ENCODE assay signal across 1 cellular context in genomic region chr19:11558881-11559828, GRCh38.
TF ChIP-seq lines count a peak whose summit lies in the region.

Gene ELOF1 (minus strand): TSS chr19:11559230. CDS start chr19:11554347, 4,883 bp downstream.

TF ChIP-seq in HepG2, 621 proteins besides CTCF, POLR2A, EP300 and RAD21 (continued from another document and continues in another):
- TF ChIP-seq REST (IDR thresholded peaks at IDR 0.05; ENCODE audit: borderline replicate concordance in 1 of 2, low read depth in 1 of 2, low read length in 2 of 2): no peak
- TF ChIP-seq ZNF670 (CRISPR knock-in tag; IDR thresholded peaks at IDR 0.05; ENCODE audit: borderline replicate concordance): no peak
- TF ChIP-seq FOXK2 (IDR thresholded peaks at IDR 0.05): no peak
- 0 out of 2 replicates have a peak, but pooled peaks have one; percentile 6 for TF ChIP-seq FOXO1 (CRISPR knock-in tag; IDR thresholded peaks at IDR 0.05)
- TF ChIP-seq ZBED4 (CRISPR knock-in tag; IDR thresholded peaks at IDR 0.05; ENCODE audit: borderline replicate concordance): no peak; the same call in 1 of the 2 replicates
- peak; percentile 96 for TF ChIP-seq MAZ (IDR thresholded peaks at IDR 0.05; ENCODE audit: borderline replicate concordance, low read depth, low read length)
- peak; percentile 77 for TF ChIP-seq MAZ (CRISPR knock-in tag; IDR thresholded peaks at IDR 0.05; ENCODE audit: low read depth)
- no peak for TF ChIP-seq ZSCAN21 (CRISPR knock-in tag; IDR thresholded peaks at IDR 0.05; ENCODE audit: borderline replicate concordance)
- no peak for TF ChIP-seq SUZ12 (IDR thresholded peaks at IDR 0.05; ENCODE audit: low read depth, low read length)
- TF ChIP-seq PHF8 (CRISPR knock-in tag; IDR thresholded peaks at IDR 0.05): peak; percentile 88
- TF ChIP-seq ARNTL (CRISPR knock-in tag; IDR thresholded peaks at IDR 0.05): no peak
- TF ChIP-seq ZNF160 (CRISPR knock-in tag; IDR thresholded peaks at IDR 0.05): no peak
- no peak for TF ChIP-seq PLSCR1 (CRISPR knock-in tag; IDR thresholded peaks at IDR 0.05; ENCODE audit: borderline replicate concordance)
- peak; percentile 92 for TF ChIP-seq ZNF781 (CRISPR knock-in tag; IDR thresholded peaks at IDR 0.05; ENCODE audit: borderline replicate concordance, not compliant biosample characterization)
- TF ChIP-seq GATA4 (IDR thresholded peaks at IDR 0.05; ENCODE audit: borderline replicate concordance, low read depth): peak; percentile 31; the same call in 1 of the 2 replicates
- TF ChIP-seq, protein P1, sequence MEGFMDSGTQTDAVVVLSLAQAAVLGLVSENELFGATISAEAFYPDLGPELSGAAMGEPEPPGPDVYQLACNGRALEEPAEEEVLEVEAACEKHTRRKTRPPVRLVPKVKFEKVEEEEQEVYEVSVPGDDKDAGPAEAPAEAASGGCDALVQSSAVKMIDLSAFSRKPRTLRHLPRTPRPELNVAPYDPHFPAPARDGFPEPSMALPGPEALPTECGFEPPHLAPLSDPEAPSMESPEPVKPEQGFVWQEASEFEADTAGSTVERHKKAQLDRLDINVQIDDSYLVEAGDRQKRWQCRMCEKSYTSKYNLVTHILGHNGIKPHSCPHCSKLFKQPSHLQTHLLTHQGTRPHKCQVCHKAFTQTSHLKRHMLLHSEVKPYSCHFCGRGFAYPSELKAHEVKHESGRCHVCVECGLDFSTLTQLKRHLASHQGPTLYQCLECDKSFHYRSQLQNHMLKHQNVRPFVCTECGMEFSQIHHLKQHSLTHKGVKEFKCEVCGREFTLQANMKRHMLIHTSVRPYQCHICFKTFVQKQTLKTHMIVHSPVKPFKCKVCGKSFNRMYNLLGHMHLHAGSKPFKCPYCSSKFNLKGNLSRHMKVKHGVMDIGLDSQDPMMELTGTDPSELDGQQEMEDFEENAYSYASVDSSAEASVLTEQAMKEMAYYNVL (CRISPR knock-in tag; IDR thresholded peaks at IDR 0.05; ENCODE audit: borderline replicate concordance): peak; percentile 52; the same call in 1 of the 2 replicates
- TF ChIP-seq, protein P2, sequence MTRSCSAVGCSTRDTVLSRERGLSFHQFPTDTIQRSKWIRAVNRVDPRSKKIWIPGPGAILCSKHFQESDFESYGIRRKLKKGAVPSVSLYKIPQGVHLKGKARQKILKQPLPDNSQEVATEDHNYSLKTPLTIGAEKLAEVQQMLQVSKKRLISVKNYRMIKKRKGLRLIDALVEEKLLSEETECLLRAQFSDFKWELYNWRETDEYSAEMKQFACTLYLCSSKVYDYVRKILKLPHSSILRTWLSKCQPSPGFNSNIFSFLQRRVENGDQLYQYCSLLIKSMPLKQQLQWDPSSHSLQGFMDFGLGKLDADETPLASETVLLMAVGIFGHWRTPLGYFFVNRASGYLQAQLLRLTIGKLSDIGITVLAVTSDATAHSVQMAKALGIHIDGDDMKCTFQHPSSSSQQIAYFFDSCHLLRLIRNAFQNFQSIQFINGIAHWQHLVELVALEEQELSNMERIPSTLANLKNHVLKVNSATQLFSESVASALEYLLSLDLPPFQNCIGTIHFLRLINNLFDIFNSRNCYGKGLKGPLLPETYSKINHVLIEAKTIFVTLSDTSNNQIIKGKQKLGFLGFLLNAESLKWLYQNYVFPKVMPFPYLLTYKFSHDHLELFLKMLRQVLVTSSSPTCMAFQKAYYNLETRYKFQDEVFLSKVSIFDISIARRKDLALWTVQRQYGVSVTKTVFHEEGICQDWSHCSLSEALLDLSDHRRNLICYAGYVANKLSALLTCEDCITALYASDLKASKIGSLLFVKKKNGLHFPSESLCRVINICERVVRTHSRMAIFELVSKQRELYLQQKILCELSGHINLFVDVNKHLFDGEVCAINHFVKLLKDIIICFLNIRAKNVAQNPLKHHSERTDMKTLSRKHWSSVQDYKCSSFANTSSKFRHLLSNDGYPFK (CRISPR knock-in tag; IDR thresholded peaks at IDR 0.05; ENCODE audit: borderline replicate concordance): peak; percentile 54; the same call in 1 of the 2 replicates
- TF ChIP-seq ASH2L (IDR thresholded peaks at IDR 0.05; ENCODE audit: insufficient read length, low read depth, low read length): peak; percentile 74
- peak; percentile 25; the same call in 1 of the 2 replicates for TF ChIP-seq ISL2 (CRISPR knock-in tag; IDR thresholded peaks at IDR 0.05)
- no peak for TF ChIP-seq ZNF703 (CRISPR knock-in tag; IDR thresholded peaks at IDR 0.05; ENCODE audit: borderline replicate concordance)
- no peak for TF ChIP-seq ZNF235 (CRISPR knock-in tag; IDR thresholded peaks at IDR 0.05; ENCODE audit: borderline replicate concordance)
- TF ChIP-seq, protein P3, sequence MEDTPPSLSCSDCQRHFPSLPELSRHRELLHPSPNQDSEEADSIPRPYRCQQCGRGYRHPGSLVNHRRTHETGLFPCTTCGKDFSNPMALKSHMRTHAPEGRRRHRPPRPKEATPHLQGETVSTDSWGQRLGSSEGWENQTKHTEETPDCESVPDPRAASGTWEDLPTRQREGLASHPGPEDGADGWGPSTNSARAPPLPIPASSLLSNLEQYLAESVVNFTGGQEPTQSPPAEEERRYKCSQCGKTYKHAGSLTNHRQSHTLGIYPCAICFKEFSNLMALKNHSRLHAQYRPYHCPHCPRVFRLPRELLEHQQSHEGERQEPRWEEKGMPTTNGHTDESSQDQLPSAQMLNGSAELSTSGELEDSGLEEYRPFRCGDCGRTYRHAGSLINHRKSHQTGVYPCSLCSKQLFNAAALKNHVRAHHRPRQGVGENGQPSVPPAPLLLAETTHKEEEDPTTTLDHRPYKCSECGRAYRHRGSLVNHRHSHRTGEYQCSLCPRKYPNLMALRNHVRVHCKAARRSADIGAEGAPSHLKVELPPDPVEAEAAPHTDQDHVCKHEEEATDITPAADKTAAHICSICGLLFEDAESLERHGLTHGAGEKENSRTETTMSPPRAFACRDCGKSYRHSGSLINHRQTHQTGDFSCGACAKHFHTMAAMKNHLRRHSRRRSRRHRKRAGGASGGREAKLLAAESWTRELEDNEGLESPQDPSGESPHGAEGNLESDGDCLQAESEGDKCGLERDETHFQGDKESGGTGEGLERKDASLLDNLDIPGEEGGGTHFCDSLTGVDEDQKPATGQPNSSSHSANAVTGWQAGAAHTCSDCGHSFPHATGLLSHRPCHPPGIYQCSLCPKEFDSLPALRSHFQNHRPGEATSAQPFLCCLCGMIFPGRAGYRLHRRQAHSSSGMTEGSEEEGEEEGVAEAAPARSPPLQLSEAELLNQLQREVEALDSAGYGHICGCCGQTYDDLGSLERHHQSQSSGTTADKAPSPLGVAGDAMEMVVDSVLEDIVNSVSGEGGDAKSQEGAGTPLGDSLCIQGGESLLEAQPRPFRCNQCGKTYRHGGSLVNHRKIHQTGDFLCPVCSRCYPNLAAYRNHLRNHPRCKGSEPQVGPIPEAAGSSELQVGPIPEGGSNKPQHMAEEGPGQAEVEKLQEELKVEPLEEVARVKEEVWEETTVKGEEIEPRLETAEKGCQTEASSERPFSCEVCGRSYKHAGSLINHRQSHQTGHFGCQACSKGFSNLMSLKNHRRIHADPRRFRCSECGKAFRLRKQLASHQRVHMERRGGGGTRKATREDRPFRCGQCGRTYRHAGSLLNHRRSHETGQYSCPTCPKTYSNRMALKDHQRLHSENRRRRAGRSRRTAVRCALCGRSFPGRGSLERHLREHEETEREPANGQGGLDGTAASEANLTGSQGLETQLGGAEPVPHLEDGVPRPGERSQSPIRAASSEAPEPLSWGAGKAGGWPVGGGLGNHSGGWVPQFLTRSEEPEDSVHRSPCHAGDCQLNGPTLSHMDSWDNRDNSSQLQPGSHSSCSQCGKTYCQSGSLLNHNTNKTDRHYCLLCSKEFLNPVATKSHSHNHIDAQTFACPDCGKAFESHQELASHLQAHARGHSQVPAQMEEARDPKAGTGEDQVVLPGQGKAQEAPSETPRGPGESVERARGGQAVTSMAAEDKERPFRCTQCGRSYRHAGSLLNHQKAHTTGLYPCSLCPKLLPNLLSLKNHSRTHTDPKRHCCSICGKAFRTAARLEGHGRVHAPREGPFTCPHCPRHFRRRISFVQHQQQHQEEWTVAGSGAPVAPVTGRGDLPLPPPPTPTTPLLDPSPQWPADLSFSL (CRISPR knock-in tag; IDR thresholded peaks at IDR 0.05): no peak
- no peak for TF ChIP-seq ZFP82 (CRISPR knock-in tag; IDR thresholded peaks at IDR 0.05; ENCODE audit: borderline replicate concordance)
- TF ChIP-seq ZNF263 (CRISPR knock-in tag; IDR thresholded peaks at IDR 0.05): no peak
- no peak for TF ChIP-seq ZNF790 (CRISPR knock-in tag; IDR thresholded peaks at IDR 0.05; ENCODE audit: borderline replicate concordance)
- no peak; the same call in 1 of the 2 replicates for TF ChIP-seq MED1 (CRISPR knock-in tag; IDR thresholded peaks at IDR 0.05)
- TF ChIP-seq KDM2A (CRISPR knock-in tag; IDR thresholded peaks at IDR 0.05; ENCODE audit: borderline replicate concordance, low read depth): peak; percentile 56; the same call in 1 of the 2 replicates
- TF ChIP-seq ZNF451 (CRISPR knock-in tag; IDR thresholded peaks at IDR 0.05): no peak
- TF ChIP-seq ZNF121 (CRISPR knock-in tag; IDR thresholded peaks at IDR 0.05): no peak
- TF ChIP-seq NCOA5 (CRISPR knock-in tag; IDR thresholded peaks at IDR 0.05): no peak
- 0 out of 2 replicates have a peak, but pooled peaks have one; percentile 57 for TF ChIP-seq SAFB2 (CRISPR knock-in tag; IDR thresholded peaks at IDR 0.05; ENCODE audit: borderline replicate concordance, low read depth)
- TF ChIP-seq, protein P4, sequence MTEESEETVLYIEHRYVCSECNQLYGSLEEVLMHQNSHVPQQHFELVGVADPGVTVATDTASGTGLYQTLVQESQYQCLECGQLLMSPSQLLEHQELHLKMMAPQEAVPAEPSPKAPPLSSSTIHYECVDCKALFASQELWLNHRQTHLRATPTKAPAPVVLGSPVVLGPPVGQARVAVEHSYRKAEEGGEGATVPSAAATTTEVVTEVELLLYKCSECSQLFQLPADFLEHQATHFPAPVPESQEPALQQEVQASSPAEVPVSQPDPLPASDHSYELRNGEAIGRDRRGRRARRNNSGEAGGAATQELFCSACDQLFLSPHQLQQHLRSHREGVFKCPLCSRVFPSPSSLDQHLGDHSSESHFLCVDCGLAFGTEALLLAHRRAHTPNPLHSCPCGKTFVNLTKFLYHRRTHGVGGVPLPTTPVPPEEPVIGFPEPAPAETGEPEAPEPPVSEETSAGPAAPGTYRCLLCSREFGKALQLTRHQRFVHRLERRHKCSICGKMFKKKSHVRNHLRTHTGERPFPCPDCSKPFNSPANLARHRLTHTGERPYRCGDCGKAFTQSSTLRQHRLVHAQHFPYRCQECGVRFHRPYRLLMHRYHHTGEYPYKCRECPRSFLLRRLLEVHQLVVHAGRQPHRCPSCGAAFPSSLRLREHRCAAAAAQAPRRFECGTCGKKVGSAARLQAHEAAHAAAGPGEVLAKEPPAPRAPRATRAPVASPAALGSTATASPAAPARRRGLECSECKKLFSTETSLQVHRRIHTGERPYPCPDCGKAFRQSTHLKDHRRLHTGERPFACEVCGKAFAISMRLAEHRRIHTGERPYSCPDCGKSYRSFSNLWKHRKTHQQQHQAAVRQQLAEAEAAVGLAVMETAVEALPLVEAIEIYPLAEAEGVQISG (CRISPR knock-in tag; IDR thresholded peaks at IDR 0.05): peak; percentile 76
- TF ChIP-seq ZNF546 (CRISPR knock-in tag; conservative IDR thresholded peaks at IDR 0.05): no peak
- TF ChIP-seq ZMYM4 (CRISPR knock-in tag; IDR thresholded peaks at IDR 0.05): peak; percentile 73; the same call in 1 of the 2 replicates
- TF ChIP-seq ZNF713 (CRISPR knock-in tag; IDR thresholded peaks at IDR 0.05): 0 out of 2 replicates have a peak, but pooled peaks have one; percentile 39
- TF ChIP-seq RBM39 (IDR thresholded peaks at IDR 0.05; ENCODE audit: low read depth, low read length, poor library complexity, severe bottlenecking): peak; percentile 54
